In genomic region chr4:150329338-150329737, GRCh38 we compare ENCODE assay signal across 21 cellular contexts.
"Had no signal": no experiment of that assay in that cellular context is flagged by ENCODE, and none has a peak within 500 bp of the region (broad histone marks: within the 10 kb centered on the region; RNA-seq: fewer than 3 reads in every experiment).

No MANE protein-coding gene starts in this region.

- DNase-seq: activated B cell treated with CpG ODN at 0.5 μM for 24 hours; activated CD4-positive, alpha-beta T cell treated with anti-CD3 and anti-CD28 coated beads, Interleukin-2, amount 50 U/mL, for 1 hour; activated CD8-positive, alpha-beta T cell treated with anti-CD3 and anti-CD28 coated beads for 36 hours; activated naive CD8-positive, alpha-beta T cell treated with anti-CD3 and anti-CD28 coated beads, Interleukin-2, amount 50 U/mL, for 24 hours; activated T-cell treated with anti-CD3 and anti-CD28 coated beads, Interleukin-2, amount 50 U/mL, for 4 hours; central memory CD4-positive, alpha-beta T cell; dermis blood vessel endothelial cell; effector CD4-positive, alpha-beta T cell; head of caudate nucleus; hippocampal formation; left cardiac atrium; ovary; stimulated activated CD4-positive, alpha-beta T cell treated with anti-CD3 and anti-CD28 coated beads, Interleukin-2, amount 100 ng/mL, for 48 hours; stimulated activated naive CD4-positive, alpha-beta T cell treated with Interleukin-2 at 50 U/mL for 16 hours; T-helper 1 cell had no signal

- H3K27me3 ChIP-seq: breast epithelium, gastroesophageal sphincter, neutrophil, ovary, right atrium auricular region, tibial nerve had no signal

- H3K4me3 ChIP-seq: breast epithelium, gastroesophageal sphincter, ovary, prostate gland, right atrium auricular region, tibial nerve had no signal

- H3K27ac ChIP-seq: breast epithelium, gastroesophageal sphincter, neutrophil, ovary, prostate gland, right atrium auricular region, tibial nerve had no signal

- H3K9me3 ChIP-seq: breast epithelium, gastroesophageal sphincter, neutrophil, ovary, prostate gland, right atrium auricular region, tibial nerve had no signal

- H3K4me1 ChIP-seq: breast epithelium, prostate gland, right atrium auricular region, tibial nerve had no signal

- H3K36me3 ChIP-seq: breast epithelium, gastroesophageal sphincter, neutrophil, ovary, prostate gland, right atrium auricular region had no signal

- ATAC-seq: activated CD8-positive, alpha-beta T cell treated with anti-CD3 and anti-CD28 coated beads for 36 hours; activated naive CD8-positive, alpha-beta T cell treated with anti-CD3 and anti-CD28 coated beads, Interleukin-2, amount 50 U/mL, for 24 hours; activated T-cell treated with anti-CD3 and anti-CD28 coated beads, Interleukin-2, amount 50 U/mL, for 4 hours; gastroesophageal sphincter had no signal
